Comparison of ENCODE assay signal across 8 cellular contexts in genomic region chr2:1886405-1886992, GRCh38.
DNase-seq lines count a peak whose midpoint lies in the region; ATAC-seq and TF ChIP-seq lines count a peak whose summit lies in the region.

No MANE protein-coding gene starts in this region.

- no peak overlapping the region for H3K4me2 ChIP-seq in SK-N-SH

- H3K79me2 ChIP-seq in SK-N-SH (ENCODE audit: insufficient read depth) = no peaks in the 10 kb centered on the region

- no peak for TF ChIP-seq EP300 in SK-N-SH (IDR thresholded peaks at IDR 0.05; ENCODE audit: borderline replicate concordance in 1 of 2, low read depth in 1 of 2, low read length in 1 of 2)

- no peak overlapping the region for H2AFZ ChIP-seq in SK-N-SH (ENCODE audit: low read depth)

- ATAC-seq in HG02798 (IDR thresholded peaks at IDR 0.05; ENCODE audit: poor library complexity, unreplicated experiment) (peak; percentile 58), left lobe of liver (peak; percentile 94), GM19328 (IDR thresholded peaks at IDR 0.05; ENCODE audit: unreplicated experiment) (no peak)

- POLR2A ChIA-PET in SK-N-SH (lab: Yijun Ruan, JAX) = no interaction called here

- H4K20me1 ChIP-seq in SK-N-SH (ENCODE audit: insufficient read depth) = no peaks in the 10 kb centered on the region

- no peaks in the 10 kb centered on the region for H3K9me3 ChIP-seq in SK-N-SH

- CTCF ChIA-PET in SK-N-SH (lab: Yijun Ruan, JAX) = interaction anchor here (0.6 to 3.6 kb wide), 37 partner anchors 8 to 632 kb away, joined by 3 to 26 read pairs (median 4); partner anchors contain the start of gene MYT1L

- peak; percentile 76 for TF ChIP-seq CTCF in GM06990 (IDR thresholded peaks at IDR 0.05; ENCODE audit: insufficient read depth, low read length, poor library complexity, severe bottlenecking)
- peak; percentile 88 for TF ChIP-seq CTCF in SK-N-SH (IDR thresholded peaks at IDR 0.05)

- DNase-seq in GM06990 (ENCODE audit: extremely low read depth, insufficient read length) (no peak), SK-N-SH (peak; percentile 83), cerebellum (ENCODE audit: low spot score) (peak; percentile 52), left lobe of liver (ENCODE audit: low spot score) (peak; percentile 75), NCI-H2029 treated with DMSO at 0.1 percent for 48 hours (lab: John Stamatoyannopoulos, UW) (no peak)
- DNase-seq in stimulated activated CD8-positive, alpha-beta memory T cell treated with anti-CD3 and anti-CD28 coated beads, Interleukin-4, amount 100 ng/mL, for 24 hours (ENCODE audit: low read depth) = peak; percentile 33

- no peaks in the 10 kb centered on the region for H3K27me3 ChIP-seq in GM06990 (replicated peaks; ENCODE audit: control insufficient read depth, insufficient read depth, low read length)
- H3K27me3 ChIP-seq in SK-N-SH (ENCODE audit: insufficient read depth) = no peaks in the 10 kb centered on the region

- H3K4me3 ChIP-seq in GM06990 (replicated peaks; ENCODE audit: low read depth, low read length) (no peak overlapping the region), SK-N-SH (ENCODE audit: low read depth in 2 of 2, low read length in 1 of 2) (peak overlapping the region in 1 of 2 experiments; percentile 19; a peak in 1 of 4 replicates)

- H3K9ac ChIP-seq in SK-N-SH = no peak overlapping the region

- H3K36me3 ChIP-seq in GM06990 (ENCODE audit: control insufficient read depth, insufficient read depth, low read length) (no peaks in the 10 kb centered on the region), SK-N-SH (replicated peaks in 1 of 2; ENCODE audit: control insufficient read depth in 1 of 2, insufficient read depth in 2 of 2, low read length in 1 of 2) (peaks cover 0 to 16% of the 10 kb centered on the region in 2 experiments)

- TF ChIP-seq RAD21 in SK-N-SH (IDR thresholded peaks at IDR 0.05; ENCODE audit: low read length) = peak; percentile 73

- H3F3A ChIP-seq in SK-N-SH (replicated peaks; ENCODE audit: insufficient read depth) = no peaks in the 10 kb centered on the region

- H3K9me2 ChIP-seq in SK-N-SH = no peaks in the 10 kb centered on the region

- H3K27ac ChIP-seq in SK-N-SH (ENCODE audit: low read depth in 2 of 2, low read length in 1 of 2) = no peak overlapping the region

- 35% methylated on average over 10 of the region's 10 CpGs for WGBS in SK-N-SH (ENCODE audit: low lambda C conversion rate)

- H3K4me1 ChIP-seq in SK-N-SH (ENCODE audit: control insufficient read depth in 1 of 2, insufficient read depth in 2 of 2, low read depth in 1 of 2, low read length in 1 of 2) = peaks cover 0 to 6% of the 10 kb centered on the region in 2 experiments; a peak in 1 of 4 replicates

TF ChIP-seq in SK-N-SH, 30 proteins besides CTCF, POLR2A, EP300 and RAD21:
- no peak for TF ChIP-seq GABPA (IDR thresholded peaks at IDR 0.05; ENCODE audit: low read depth)
- TF ChIP-seq MEF2A (IDR thresholded peaks at IDR 0.05; ENCODE audit: borderline replicate concordance, low read depth) = no peak
- 0 out of 2 replicates have a peak, but pooled peaks have one; percentile 10 for TF ChIP-seq NRF1 (IDR thresholded peaks at IDR 0.05; ENCODE audit: low read depth, low read length)
- TF ChIP-seq USF2 (IDR thresholded peaks at IDR 0.05; ENCODE audit: borderline replicate concordance, low read depth, low read length) = no peak
- TF ChIP-seq NFIC (IDR thresholded peaks at IDR 0.05; ENCODE audit: borderline replicate concordance) = no peak
- TF ChIP-seq MAX (IDR thresholded peaks at IDR 0.05; ENCODE audit: low read depth) = no peak
- no peak for TF ChIP-seq REST (IDR thresholded peaks at IDR 0.05; ENCODE audit: low read depth, low read length)
- no peak for TF ChIP-seq FOSL2 (IDR thresholded peaks at IDR 0.05; ENCODE audit: borderline replicate concordance, low read depth)
- TF ChIP-seq RFX5 (IDR thresholded peaks at IDR 0.05; ENCODE audit: low read length) = no peak
- peak; percentile 69; the same call in 1 of the 2 replicates for TF ChIP-seq SMC3 (IDR thresholded peaks at IDR 0.05; ENCODE audit: low read depth, low read length)
TF ChIP-seq in SK-N-SH: peak in this region for 2.

Comparison
In these comparisons a context has a peak if more than half of its experiments do, and no peak if none do; other contexts are left out.
1. DNase-seq: peak in SK-N-SH (single experiment), cerebellum (single experiment), left lobe of liver (single experiment) and stimulated activated CD8-positive, alpha-beta memory T cell treated with anti-CD3 and anti-CD28 coated beads, Interleukin-4, amount 100 ng/mL, for 24 hours (single experiment); none in GM06990 (single experiment) and NCI-H2029 treated with DMSO at 0.1 percent for 48 hours (single experiment).